Comparison of ENCODE assay signal across 27 cellular contexts in the genomic region with DNA sequence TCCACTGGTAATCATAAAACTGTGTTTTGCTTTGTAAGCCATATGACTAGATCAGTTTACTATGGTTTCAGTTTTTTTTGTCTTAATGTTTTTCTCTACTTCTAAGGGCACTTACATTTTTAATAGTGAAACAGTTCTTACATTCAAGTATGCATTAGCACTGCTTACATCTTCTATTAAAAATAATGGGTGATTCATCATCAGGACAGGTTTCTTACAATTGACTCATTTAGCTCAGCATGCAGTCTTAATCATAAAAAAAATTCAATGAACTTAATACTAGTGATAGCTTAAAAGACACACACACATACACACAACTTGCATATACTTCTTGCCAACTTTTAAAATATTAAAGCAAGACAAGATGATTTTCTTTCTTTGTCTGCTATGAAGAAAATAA.
"Had no signal": no experiment of that assay in that cellular context is flagged by ENCODE, and none has a peak within 500 bp of the region (broad histone marks: within the 10 kb centered on the region; RNA-seq: fewer than 3 reads in every experiment).

No MANE protein-coding gene starts in this region.

- H2AFZ ChIP-seq: hepatocyte had no signal

- H3K9me3 ChIP-seq: gastrocnemius medialis, neutrophil, pancreas, right lobe of liver, suprapubic skin, transverse colon, upper lobe of right lung, uterus had no signal

- H3K4me1 ChIP-seq: gastrocnemius medialis, pancreas, right lobe of liver, suprapubic skin, transverse colon, upper lobe of right lung, uterus had no signal

- H3K79me2 ChIP-seq: hepatocyte had no signal

- ATAC-seq: effector memory CD8-positive, alpha-beta T cell; gastrocnemius medialis; left lobe of liver; mucosa of descending colon; natural killer cell treated with Interleukin-12 subunit alpha and Interleukin-12 subunit beta and Interleukin-15 and Interleukin-18, amount 100 ng/mL, for 72 hours; pancreas; right lobe of liver; stimulated activated naive CD8-positive, alpha-beta T cell treated with anti-CD3 and anti-CD28 coated beads, Interleukin-15, amount 100 ng/mL, for 72 hours; upper lobe of right lung had no signal

- H3K4me2 ChIP-seq: hepatocyte had no signal

- H3K27ac ChIP-seq: coronary artery, gastrocnemius medialis, hepatocyte, neutrophil, pancreas, right lobe of liver, suprapubic skin, transverse colon, upper lobe of right lung, uterus had no signal

- H3K36me3 ChIP-seq: gastrocnemius medialis, neutrophil, pancreas, right lobe of liver, suprapubic skin, transverse colon, upper lobe of right lung, uterus had no signal

- H3K27me3 ChIP-seq: gastrocnemius medialis, hepatocyte, neutrophil, pancreas, right lobe of liver, suprapubic skin, transverse colon, upper lobe of right lung, uterus had no signal

- DNase-seq: dermis blood vessel endothelial cell; effector memory CD8-positive, alpha-beta T cell; gastrocnemius medialis; head of caudate nucleus; kidney; mesenchymal stem cell; mucosa of descending colon; naive B cell; pancreas; retina; right lobe of liver; small intestine; stimulated activated CD4-positive, alpha-beta T cell treated with anti-CD3 and anti-CD28 coated beads, Interleukin-15, amount 100 ng/mL, for 24 hours; stimulated activated CD4-positive, alpha-beta T cell treated with anti-CD3 and anti-CD28 coated beads, Interleukin-2, amount 100 ng/mL, for 48 hours; stimulated activated CD8-positive, alpha-beta memory T cell treated with anti-CD3 and anti-CD28 coated beads, Interleukin-4, amount 100 ng/mL, for 48 hours; stimulated activated naive CD4-positive, alpha-beta T cell; stimulated activated naive CD8-positive, alpha-beta T cell treated with anti-CD3 and anti-CD28 coated beads, Interleukin-15, amount 100 ng/mL, for 72 hours; transverse colon; upper lobe of right lung; uterus had no signal

- H3K4me3 ChIP-seq: coronary artery, gastrocnemius medialis, hepatocyte, lung, mucosa of descending colon, pancreas, right lobe of liver, suprapubic skin, transverse colon, upper lobe of right lung, uterus had no signal
